ENCODE assay signal across 18 cellular contexts in genomic region chr7:116691664-116692063, GRCh38. TPM values are rescaled to one million over a fixed set of nuclear protein-coding genes. Genes with fewer than 3 reads are reported as not detected.
DNase-seq lines count a peak whose midpoint lies in the region; ATAC-seq, FAIRE-seq and TF ChIP-seq lines count a peak whose summit lies in the region.
"Had no signal": no experiment of that assay in that cellular context is flagged by ENCODE, and none has a peak within 500 bp of the region (broad histone marks: within the 10 kb centered on the region; RNA-seq: fewer than 3 reads in every experiment).

No MANE protein-coding gene starts in this region.

- intact Hi-C loops in spleen (cut with DNase I; ENCODE audit: low total_unique reads), result no loop called here

- TF ChIP-seq POLR2A in spleen (IDR thresholded peaks at IDR 0.05), result no peak

- peak overlapping the region in 1 of 2 donors; percentile 13 for H3K27ac ChIP-seq in liver (ENCODE audit: low read depth in 1 of 2, low read length in 2 of 2)
- no peak overlapping the region for H3K27ac ChIP-seq in spleen
- H3K27ac ChIP-seq: colonic mucosa, Peyer's patch, VCaP had no signal

- 45% methylated on average over 3 of the region's 3 CpGs for WGBS in liver
- 55 to 89% (median 73%) methylated on average over 3 of the region's 3 CpGs for WGBS in spleen, 5 donors

- peaks cover 11 to 18% (median 14%) of the 10 kb centered on the region in 4 donors for H3K4me1 ChIP-seq in liver (ENCODE audit: control insufficient read depth in 4 of 4, insufficient read depth in 4 of 4, low read length in 3 of 4)
- peaks cover 0 to 11% (median 2%) of the 10 kb centered on the region in 6 donors for H3K4me1 ChIP-seq in spleen
- H3K4me1 ChIP-seq: Peyer's patch had no signal

- no peak overlapping the region for H3K4me3 ChIP-seq in bronchial epithelial cell (ENCODE audit: low read depth, low read length)
- no peak overlapping the region for H3K4me3 ChIP-seq in liver (ENCODE audit: low read depth in 1 of 3, low read length in 3 of 3)
- no peak overlapping the region for H3K4me3 ChIP-seq in H7 (ENCODE audit: insufficient read depth, low read depth, low read length)
- H3K4me3 ChIP-seq in spleen, result no peak overlapping the region
- H3K4me3 ChIP-seq: colonic mucosa, Peyer's patch had no signal

- TF ChIP-seq RAD21 in liver (IDR thresholded peaks at IDR 0.05), result peak in 1 of 2 donors; percentile 38

- TF ChIP-seq CTCF in bronchial epithelial cell (IDR thresholded peaks at IDR 0.05; ENCODE audit: insufficient read depth, low read length, severe bottlenecking) (no peak), liver (IDR thresholded peaks at IDR 0.05; ENCODE audit: low read depth, low read length, missing input control) (no peak), spleen (IDR thresholded peaks at IDR 0.05 in 8 of 11, conservative IDR thresholded peaks at IDR 0.05 in 3 of 11) (no peak)

- H3K9me3 ChIP-seq in liver (ENCODE audit: control insufficient read depth in 4 of 4, low read length in 3 of 4) (no peaks in the 10 kb centered on the region), spleen (no peaks in the 10 kb centered on the region)
- H3K9me3 ChIP-seq: Caco-2, colonic mucosa, Peyer's patch had no signal

- no peaks in the 10 kb centered on the region for H3K36me3 ChIP-seq in bronchial epithelial cell (ENCODE audit: control insufficient read depth, insufficient read depth, low read length)
- peaks cover 0 to 8% (median 0%) of the 10 kb centered on the region in 4 donors for H3K36me3 ChIP-seq in liver (ENCODE audit: control insufficient read depth in 4 of 4, insufficient read depth in 3 of 4, low read depth in 1 of 4, low read length in 3 of 4)
- no peaks in the 10 kb centered on the region for H3K36me3 ChIP-seq in H7 (replicated peaks; ENCODE audit: control insufficient read depth, insufficient read depth, low read length)
- H3K36me3 ChIP-seq in spleen, result no peaks in the 10 kb centered on the region
- H3K36me3 ChIP-seq: colonic mucosa, Peyer's patch had no signal

- FAIRE-seq in bronchial epithelial cell (lab: Jason Lieb, UNC), result no peak
- FAIRE-seq: urothelium cell line had no signal

- H3K9ac ChIP-seq in liver (ENCODE audit: low read depth in 1 of 2, low read length in 2 of 2), result no peak overlapping the region

- DNase-seq in ACHN, result peak; percentile 58
- peak; percentile 94 for DNase-seq in LHCN-M2 (ENCODE audit: low read depth)
- DNase-seq in bronchial epithelial cell (ENCODE audit: low read depth), result peak; percentile 69
- DNase-seq in H7, result no peak
- DNase-seq in spleen, result no peak
- no peak for DNase-seq in NOMO-1 (lab: John Stamatoyannopoulos, UW; ENCODE audit: unreplicated experiment in 2 of 2)
- DNase-seq: activated CD8-positive, alpha-beta T cell treated with anti-CD3 and anti-CD28 coated beads, Interleukin-2, amount 10 ng/mL, durations not matched to agents 7 days and 5 days; Caco-2; colonic mucosa; kidney glomerular epithelial cell; NCI-H187 treated with DMSO at 0.1 percent for 48 hours; NCI-H524 treated with DMSO at 0.1 percent for 48 hours; Peyer's patch; stimulated activated naive CD8-positive, alpha-beta T cell treated with anti-CD3 and anti-CD28 coated beads, Interleukin-15, Interleukin-2, amounts not matched to agents 100 U/mL and 50 U/mL, for 24 hours had no signal

- H3K27me3 ChIP-seq in bronchial epithelial cell (ENCODE audit: control insufficient read depth, insufficient read depth, low read length) (no peaks in the 10 kb centered on the region), liver (ENCODE audit: control insufficient read depth in 4 of 4, insufficient read depth in 4 of 4, low read length in 3 of 4) (no peaks in the 10 kb centered on the region), H7 (ENCODE audit: control insufficient read depth, insufficient read depth, low read length) (no peaks in the 10 kb centered on the region), spleen (replicated peaks in 1 of 7) (peaks cover 0 to 36% (median 0%) of the 10 kb centered on the region in 7 donors)
- H3K27me3 ChIP-seq: colonic mucosa, Peyer's patch had no signal

- no peak for ATAC-seq in GM21526 (IDR thresholded peaks at IDR 0.05; ENCODE audit: low FRiP score, unreplicated experiment)
- ATAC-seq: activated CD8-positive, alpha-beta T cell treated with anti-CD3 and anti-CD28 coated beads, Interleukin-2, amount 10 ng/mL, durations not matched to agents 7 days and 5 days; stimulated activated naive CD8-positive, alpha-beta T cell treated with anti-CD3 and anti-CD28 coated beads, Interleukin-15, Interleukin-2, amounts not matched to agents 100 U/mL and 50 U/mL, for 24 hours had no signal

- in situ Hi-C loops in ACHN (cut with HindIII; ENCODE audit: low pct_ligation_motif_present, low pct_unique_long_range_greater_than_20kb, low sequenced_read_pairs), result no loop called here

TF ChIP-seq in liver, 16 proteins besides CTCF, POLR2A, EP300 and RAD21:
- no peak for TF ChIP-seq EGR1 (IDR thresholded peaks at IDR 0.05; ENCODE audit: low read depth in 2 of 2)
- peak; percentile 18 for TF ChIP-seq FOXA1 (IDR thresholded peaks at IDR 0.05)
- TF ChIP-seq ATF3 (IDR thresholded peaks at IDR 0.05), result no peak
- TF ChIP-seq MAX (IDR thresholded peaks at IDR 0.05), result no peak
- no peak for TF ChIP-seq YY1 (IDR thresholded peaks at IDR 0.05)
- peak; percentile 83 to 91 for TF ChIP-seq RXRA (IDR thresholded peaks at IDR 0.05)
- TF ChIP-seq HNF4A (conservative IDR thresholded peaks at IDR 0.05), result peak; percentile 54
- TF ChIP-seq TAF1 (conservative IDR thresholded peaks at IDR 0.05), result no peak
- TF ChIP-seq HNF4G (IDR thresholded peaks at IDR 0.05), result no peak
- TF ChIP-seq ZBTB33 (IDR thresholded peaks at IDR 0.05), result no peak
- peak in 1 of 2 donors; percentile 34 for TF ChIP-seq JUND (IDR thresholded peaks at IDR 0.05)
- peak; percentile 16 for TF ChIP-seq REST (IDR thresholded peaks at IDR 0.05)
- no peak for TF ChIP-seq NR2F2 (IDR thresholded peaks at IDR 0.05)
- peak; percentile 49 for TF ChIP-seq SP1 (IDR thresholded peaks at IDR 0.05)
- TF ChIP-seq GABPA (IDR thresholded peaks at IDR 0.05 in 1 of 2, conservative IDR thresholded peaks at IDR 0.05 in 1 of 2), result no peak
- TF ChIP-seq FOXA2 (IDR thresholded peaks at IDR 0.05), result no peak

RNA-seq across cellular contexts. Expression of gene MET, which starts 19.7 kb away (rescaled TPM):
- 133 and 149 TPM in 2 replicates for total RNA-seq in LHCN-M2 (2014; rRNA removed)
- 34.3 TPM for polyA plus RNA-seq in LHCN-M2 (2012)
- total RNA-seq in bronchial epithelial cell, result 135 and 156 TPM in 2 replicates
- 10 to 100 TPM; 39.9 to 41.9 TPM for total RNA-seq in liver
- 10 to 100 TPM; 10.2 to 10.9 TPM for polyA plus RNA-seq in liver
- 14.6 and 25.4 TPM in 2 replicates for total RNA-seq in H7 (2014; rRNA removed; shearing (Covaris generic))
- 10 to 100 TPM; 10.6 to 28.8 (median 22.3) TPM for total RNA-seq in spleen
- polyA plus RNA-seq in spleen, result 1 to 10 TPM in 1 of 3 donors, under 1 TPM in 2; 0.68 to 1.9 (median 0.96) TPM
- total RNA-seq: activated CD8-positive, alpha-beta T cell treated with anti-CD3 and anti-CD28 coated beads, Interleukin-2, amount 10 ng/mL, durations not matched to agents 7 days and 5 days had no signal

Comparison
In these comparisons a context has a peak if more than half of its experiments do, and no peak if none do; other contexts are left out.
1. DNase-seq: peak in ACHN (single experiment), LHCN-M2 (single experiment) and bronchial epithelial cell (single experiment); none in H7 (single experiment), spleen (single experiment) and NOMO-1 (0 of 2).